17 cellular contexts compared by ENCODE assay signal in the genomic region with DNA sequence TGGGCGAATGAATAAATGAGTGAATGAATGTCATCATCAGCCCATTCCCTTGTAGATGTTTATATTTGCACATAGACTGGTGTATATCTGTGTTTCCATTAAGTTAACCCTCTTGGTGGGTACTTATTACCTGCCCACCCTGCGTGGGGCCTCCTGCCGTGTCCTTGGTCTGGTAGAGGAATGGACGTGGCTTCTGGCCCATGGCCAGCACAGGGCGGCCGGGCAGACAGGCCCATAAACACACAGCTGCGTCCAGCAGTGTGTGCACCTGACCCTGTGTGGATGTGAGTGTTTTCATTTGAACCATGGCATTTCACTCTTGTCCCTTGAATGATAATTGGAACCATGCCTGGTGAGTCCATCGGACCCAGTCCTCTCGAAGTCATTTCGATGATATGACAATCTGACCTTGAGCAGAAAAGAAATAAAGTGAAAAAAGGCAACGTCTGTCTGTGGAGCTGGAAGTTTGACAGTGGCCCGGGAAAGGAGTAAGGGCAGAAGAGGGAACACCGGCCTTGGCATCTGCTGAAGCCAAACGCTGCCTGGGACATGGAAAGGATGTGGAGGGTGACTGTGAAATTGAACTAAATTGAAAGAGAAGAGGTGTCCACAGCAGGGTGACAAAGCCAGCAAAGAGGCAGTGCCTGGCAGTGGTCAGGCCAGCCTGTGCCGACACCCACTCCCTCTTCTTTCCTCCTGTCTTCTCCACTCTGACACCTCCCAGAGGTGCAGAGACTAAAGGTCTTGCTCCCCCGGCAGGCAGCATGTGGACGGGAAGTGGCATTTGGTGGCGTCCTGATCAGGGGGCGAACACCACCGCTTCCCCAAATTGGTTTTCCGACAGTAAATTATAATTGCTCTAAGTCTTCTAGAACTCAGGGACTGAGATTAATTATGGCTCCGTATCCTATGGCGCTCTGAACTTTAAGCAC.
DNase-seq lines count a peak whose midpoint lies in the region; ATAC-seq and TF ChIP-seq lines count a peak whose summit lies in the region.
"Had no signal": no experiment of that assay in that cellular context is flagged by ENCODE, and none has a peak within 500 bp of the region (broad histone marks: within the 10 kb centered on the region; RNA-seq: fewer than 3 reads in every experiment).

No MANE protein-coding gene starts in this region.

- H3K9me3 ChIP-seq in lung (ENCODE audit: control insufficient read depth in 2 of 2, insufficient read depth in 1 of 2, low read length in 1 of 2) (no peaks in the 10 kb centered on the region), sigmoid colon (no peaks in the 10 kb centered on the region)
- H3K9me3 ChIP-seq: Peyer's patch had no signal

- H3K4me1 Mint-ChIP-seq in activated CD8-positive, alpha-beta T cell treated with anti-CD3 and anti-CD28 coated beads, Interleukin-2, amount 10 ng/mL, durations not matched to agents 7 days and 5 days (ENCODE audit: low read depth) = peaks cover 1% of the 10 kb centered on the region

- CTCF ChIA-PET in activated CD8-positive, alpha-beta T cell treated with anti-CD3 and anti-CD28 coated beads, Interleukin-2, amount 10 ng/mL, durations not matched to agents 7 days and 5 days (lab: Charles Lee) = no interaction called here

- TF ChIP-seq CTCF in lung (IDR thresholded peaks at IDR 0.05; ENCODE audit: control extremely low read depth, extremely low read depth) (no peak), sigmoid colon (IDR thresholded peaks at IDR 0.05) (no peak)

- TF ChIP-seq POLR2A in sigmoid colon (IDR thresholded peaks at IDR 0.05) = no peak

- DNase-seq in NOMO-1 treated with dmso at 0.1 percent for 144 hours (lab: John Stamatoyannopoulos, UW; ENCODE audit: unreplicated experiment) (peak; percentile 13), ecto neural progenitor cell (ENCODE audit: low spot score) (peak; percentile 18), lung (ENCODE audit: low spot score) (peak; percentile 11), sigmoid colon (peak; percentile 40), NCI-H128 (lab: John Stamatoyannopoulos, UW; ENCODE audit: unreplicated experiment) (no peak)
- DNase-seq in activated CD8-positive, alpha-beta T cell treated with anti-CD3 and anti-CD28 coated beads, Interleukin-2, amount 10 ng/mL, durations not matched to agents 7 days and 5 days = no peak
- DNase-seq: CD4-positive, alpha-beta T cell; COR-L47; DMS79; NCI-H1048; NCI-H1436; NCI-H187 treated with DMSO at 0.1 percent for 48 hours; NCI-H2107; NCI-H69 had no signal

- POLR2A ChIA-PET in activated CD8-positive, alpha-beta T cell treated with anti-CD3 and anti-CD28 coated beads, Interleukin-2, amount 10 ng/mL, durations not matched to agents 7 days and 5 days (lab: Charles Lee) = no interaction called here

- H3K27ac ChIP-seq in lung (ENCODE audit: low read depth in 1 of 2, low read length in 1 of 2) (no peak overlapping the region), sigmoid colon (no peak overlapping the region)
- H3K27ac ChIP-seq: Peyer's patch had no signal

- H3K4me3 ChIP-seq in lung (no peak overlapping the region), sigmoid colon (no peak overlapping the region)
- H3K4me3 ChIP-seq: Peyer's patch had no signal

- intact Hi-C loops in sigmoid colon (cut with DNase I) = no loop called here

- no peaks in the 10 kb centered on the region for H3K36me3 Mint-ChIP-seq in activated CD8-positive, alpha-beta T cell treated with anti-CD3 and anti-CD28 coated beads, Interleukin-2, amount 10 ng/mL, durations not matched to agents 7 days and 5 days (ENCODE audit: low read depth)

- H3K4me1 ChIP-seq in lung (ENCODE audit: control insufficient read depth in 2 of 2, insufficient read depth in 2 of 2, low read length in 2 of 2) (peaks cover 0 to 3% of the 10 kb centered on the region in 2 donors), sigmoid colon (peaks cover 0 to 13% (median 7%) of the 10 kb centered on the region in 4 donors)
- H3K4me1 ChIP-seq: Peyer's patch had no signal

- WGBS in lung, 2 donors = 66 to 81% methylated on average over 23 of the region's 23 CpGs
- WGBS in sigmoid colon, 2 donors = 79 to 82% methylated on average over 23 of the region's 23 CpGs

- H3K27me3 ChIP-seq in lung (ENCODE audit: control insufficient read depth, insufficient read depth) (no peaks in the 10 kb centered on the region), sigmoid colon (no peaks in the 10 kb centered on the region)
- H3K27me3 ChIP-seq: Peyer's patch had no signal

- H3K4me3 Mint-ChIP-seq in activated CD8-positive, alpha-beta T cell treated with anti-CD3 and anti-CD28 coated beads, Interleukin-2, amount 10 ng/mL, durations not matched to agents 7 days and 5 days = no peak overlapping the region
- H3K4me3 Mint-ChIP-seq: CD4-positive, alpha-beta T cell; IgD-negative memory B cell had no signal

- H3K36me3 ChIP-seq in lung (ENCODE audit: control insufficient read depth in 2 of 2, insufficient read depth in 2 of 2, low read length in 2 of 2) (no peaks in the 10 kb centered on the region), sigmoid colon (no peaks in the 10 kb centered on the region)
- H3K36me3 ChIP-seq: Peyer's patch had no signal

- ATAC-seq in lung (ENCODE audit: insufficient read depth, low FRiP score) (no peak), HG02938 (IDR thresholded peaks at IDR 0.05; ENCODE audit: unreplicated experiment) (no peak)
- ATAC-seq in activated CD8-positive, alpha-beta T cell treated with anti-CD3 and anti-CD28 coated beads, Interleukin-2, amount 10 ng/mL, durations not matched to agents 7 days and 5 days = no peak

- H3K9me3 Mint-ChIP-seq in activated CD8-positive, alpha-beta T cell treated with anti-CD3 and anti-CD28 coated beads, Interleukin-2, amount 10 ng/mL, durations not matched to agents 7 days and 5 days (ENCODE audit: insufficient read depth) = no peaks in the 10 kb centered on the region
- H3K9me3 Mint-ChIP-seq: CD4-positive, alpha-beta T cell had no signal

- H3K27ac Mint-ChIP-seq in activated CD8-positive, alpha-beta T cell treated with anti-CD3 and anti-CD28 coated beads, Interleukin-2, amount 10 ng/mL, durations not matched to agents 7 days and 5 days = no peak overlapping the region
- H3K27ac Mint-ChIP-seq: CD4-positive, alpha-beta T cell; IgD-negative memory B cell had no signal

- no peak for TF ChIP-seq EP300 in sigmoid colon (IDR thresholded peaks at IDR 0.05)

- H3K27me3 Mint-ChIP-seq in activated CD8-positive, alpha-beta T cell treated with anti-CD3 and anti-CD28 coated beads, Interleukin-2, amount 10 ng/mL, durations not matched to agents 7 days and 5 days (ENCODE audit: low read depth) = peaks cover 14% of the 10 kb centered on the region

Comparison
In these comparisons a context has a peak if more than half of its experiments do, and no peak if none do; other contexts are left out.
1. DNase-seq: peak in NOMO-1 treated with dmso at 0.1 percent for 144 hours (single experiment), ecto neural progenitor cell (single experiment), lung (single experiment) and sigmoid colon (single experiment); none in NCI-H128 (single experiment) and activated CD8-positive, alpha-beta T cell treated with anti-CD3 and anti-CD28 coated beads, Interleukin-2, amount 10 ng/mL, durations not matched to agents 7 days and 5 days (single experiment).